Comparison of ENCODE assay signal across 15 cellular contexts in genomic region chr11:126113012-126113411, GRCh38. TPM values are rescaled to one million over a fixed set of nuclear protein-coding genes. Genes with fewer than 3 reads are reported as not detected.
DNase-seq lines count a peak whose midpoint lies in the region; ATAC-seq and TF ChIP-seq lines count a peak whose summit lies in the region.
"Had no signal": no experiment of that assay in that cellular context is flagged by ENCODE, and none has a peak within 500 bp of the region (broad histone marks: within the 10 kb centered on the region; RNA-seq: fewer than 3 reads in every experiment).

No MANE protein-coding gene starts in this region.

- H3K9me2 ChIP-seq in PC-9 (ENCODE audit: insufficient read depth): no peaks in the 10 kb centered on the region

- no peak overlapping the region for H3K4me3 Mint-ChIP-seq in neural progenitor cell
- H3K4me3 Mint-ChIP-seq: activated naive CD8-positive, alpha-beta T cell treated with anti-CD3 and anti-CD28 coated beads, Interleukin-2, amount 10 ng/mL, durations not matched to agents 7 days and 5 days; naive thymus-derived CD8-positive, alpha-beta T cell; stimulated activated naive CD8-positive, alpha-beta T cell treated with anti-CD3 and anti-CD28 coated beads, Interleukin-15, Interleukin-2, amounts not matched to agents 100 ng/mL and 50 ng/mL, for 24 hours had no signal

- no peaks in the 10 kb centered on the region for H3K9me3 Mint-ChIP-seq in neural progenitor cell
- H3K9me3 Mint-ChIP-seq: activated naive CD8-positive, alpha-beta T cell treated with anti-CD3 and anti-CD28 coated beads, Interleukin-2, amount 10 ng/mL, durations not matched to agents 7 days and 5 days; naive thymus-derived CD8-positive, alpha-beta T cell; stimulated activated naive CD8-positive, alpha-beta T cell treated with anti-CD3 and anti-CD28 coated beads, Interleukin-15, Interleukin-2, amounts not matched to agents 100 ng/mL and 50 ng/mL, for 24 hours had no signal

- no peaks in the 10 kb centered on the region for H4K20me1 ChIP-seq in PC-9 (ENCODE audit: insufficient read depth)
- H4K20me1 ChIP-seq in neural progenitor cell (ENCODE audit: low read depth): no peaks in the 10 kb centered on the region

- CTCF ChIA-PET in PC-9 (lab: Charles Lee): no interaction called here

- peak overlapping the region; percentile 58 for H3K4me2 ChIP-seq in PC-9
- H3K4me2 ChIP-seq in neural progenitor cell: no peak overlapping the region

- H3K9ac ChIP-seq in neural progenitor cell: no peak overlapping the region

- no peak for TF ChIP-seq CTCF in PC-9 (conservative IDR thresholded peaks at IDR 0.05)
- TF ChIP-seq CTCF in esophagus muscularis mucosa (IDR thresholded peaks at IDR 0.05): no peak
- TF ChIP-seq CTCF in neural progenitor cell (IDR thresholded peaks at IDR 0.05): no peak
- TF ChIP-seq CTCF in tibial artery (IDR thresholded peaks at IDR 0.05): no peak
- TF ChIP-seq CTCF in foreskin keratinocyte (conservative IDR thresholded peaks at IDR 0.05): no peak

- H3K36me3 Mint-ChIP-seq in neural progenitor cell: no peaks in the 10 kb centered on the region
- H3K36me3 Mint-ChIP-seq: activated naive CD8-positive, alpha-beta T cell treated with anti-CD3 and anti-CD28 coated beads, Interleukin-2, amount 10 ng/mL, durations not matched to agents 7 days and 5 days; naive thymus-derived CD8-positive, alpha-beta T cell had no signal

- no peak overlapping the region for H3K27ac ChIP-seq in PC-9
- H3K27ac ChIP-seq in esophagus muscularis mucosa (replicated peaks in 1 of 4): peak overlapping the region; percentile 82 to 88 (median 86)
- no peak overlapping the region for H3K27ac ChIP-seq in neural progenitor cell
- H3K27ac ChIP-seq in tibial artery: peak overlapping the region; percentile 49 to 70
- no peak overlapping the region for H3K27ac ChIP-seq in foreskin keratinocyte

- BruUV-seq in PC-9 (replicated peaks; lab: Mats Ljungman, UMichigan): TSS peak; percentile 14

- TF ChIP-seq POLR2A in esophagus muscularis mucosa (IDR thresholded peaks at IDR 0.05; ENCODE audit: low read depth): no peak

- H3K9me3 ChIP-seq in PC-9 (ENCODE audit: insufficient read depth, low read depth) (no peaks in the 10 kb centered on the region), esophagus muscularis mucosa (no peaks in the 10 kb centered on the region), neural progenitor cell (ENCODE audit: low read depth) (no peaks in the 10 kb centered on the region), tibial artery (no peaks in the 10 kb centered on the region)

- H3K4me3 ChIP-seq in PC-9 (no peak overlapping the region), esophagus muscularis mucosa (no peak overlapping the region), neural progenitor cell (no peak overlapping the region), tibial artery (no peak overlapping the region)

- peaks cover 58% of the 10 kb centered on the region for H3K4me1 ChIP-seq in PC-9 (replicated peaks; ENCODE audit: insufficient read depth)
- peaks cover 56 to 74% (median 66%) of the 10 kb centered on the region in 4 donors for H3K4me1 ChIP-seq in esophagus muscularis mucosa
- H3K4me1 ChIP-seq in neural progenitor cell: peaks cover 13% of the 10 kb centered on the region
- H3K4me1 ChIP-seq in tibial artery: peaks cover 10 to 70% (median 45%) of the 10 kb centered on the region in 4 donors
- no peaks in the 10 kb centered on the region for H3K4me1 ChIP-seq in foreskin keratinocyte

- peak overlapping the region; percentile 32; the same call in 1 of the 2 replicates for H2AFZ ChIP-seq in PC-9
- H2AFZ ChIP-seq in neural progenitor cell (replicated peaks): no peak overlapping the region

- H3K27ac Mint-ChIP-seq in neural progenitor cell: peak overlapping the region; percentile 95
- H3K27ac Mint-ChIP-seq: activated naive CD8-positive, alpha-beta T cell treated with anti-CD3 and anti-CD28 coated beads, Interleukin-2, amount 10 ng/mL, durations not matched to agents 7 days and 5 days; naive thymus-derived CD8-positive, alpha-beta T cell; stimulated activated naive CD8-positive, alpha-beta T cell treated with anti-CD3 and anti-CD28 coated beads, Interleukin-15, Interleukin-2, amounts not matched to agents 100 ng/mL and 50 ng/mL, for 24 hours had no signal

- POLR2A ChIA-PET in PC-9 (lab: Charles Lee; ENCODE audit: unreplicated experiment): interaction anchor here (0.5 kb wide), 2 partner anchors 51 to 197 kb away, joined by 5 to 10 read pairs; no protein-coding TSS in a partner anchor

- H3K27me3 ChIP-seq in PC-9 (ENCODE audit: insufficient read depth, low read depth) (no peaks in the 10 kb centered on the region), esophagus muscularis mucosa (no peaks in the 10 kb centered on the region), neural progenitor cell (no peaks in the 10 kb centered on the region), tibial artery (no peaks in the 10 kb centered on the region), foreskin keratinocyte (no peaks in the 10 kb centered on the region)

- H3K27me3 Mint-ChIP-seq in neural progenitor cell (ENCODE audit: insufficient read depth, low read depth): peaks cover 10% of the 10 kb centered on the region
- H3K27me3 Mint-ChIP-seq: activated naive CD8-positive, alpha-beta T cell treated with anti-CD3 and anti-CD28 coated beads, Interleukin-2, amount 10 ng/mL, durations not matched to agents 7 days and 5 days; naive thymus-derived CD8-positive, alpha-beta T cell; stimulated activated naive CD8-positive, alpha-beta T cell treated with anti-CD3 and anti-CD28 coated beads, Interleukin-15, Interleukin-2, amounts not matched to agents 100 ng/mL and 50 ng/mL, for 24 hours had no signal

- peak in 1 of 2 experiments; percentile 28 for DNase-seq in PC-9
- DNase-seq in esophagus muscularis mucosa (ENCODE audit: extremely low spot score): no peak
- DNase-seq in neural progenitor cell (ENCODE audit: low spot score): no peak
- DNase-seq in tibial artery: no peak
- DNase-seq in foreskin keratinocyte: no peak
- DNase-seq in stimulated activated CD4-positive, alpha-beta T cell treated with anti-CD3 and anti-CD28 coated beads, Interleukin-4, amount 100 ng/mL, for 24 hours: no peak
- DNase-seq: activated CD4-positive, alpha-beta T cell treated with anti-CD3 and anti-CD28 coated beads for 4 hours; activated naive CD8-positive, alpha-beta T cell treated with anti-CD3 and anti-CD28 coated beads, Interleukin-2, amount 10 ng/mL, durations not matched to agents 7 days and 5 days; activated T-cell treated with anti-CD3 and anti-CD28 coated beads for 4 hours; GF-D8; naive thymus-derived CD8-positive, alpha-beta T cell; NCI-H2107; RPMI8226 had no signal

- intact Hi-C loops in PC-9 (cut with micrococcal nuclease; ENCODE audit: unreplicated experiment): loop anchor here (2.0 kb wide), 1 partner anchor 50 kb away; the partner anchor contains the start of gene CDON
- intact Hi-C loops in esophagus muscularis mucosa (cut with DNase I): loop anchor here (5.0 kb wide), 1 partner anchor 51 kb away; the partner anchor contains the start of gene CDON
- intact Hi-C loops in tibial artery (cut with DNase I; ENCODE audit: low total_unique reads): no loop called here

- H3F3A ChIP-seq in PC-9 (ENCODE audit: insufficient read depth, low read depth) (peaks cover 13% of the 10 kb centered on the region; the same call in 1 of the 2 replicates), neural progenitor cell (ENCODE audit: low read depth) (no peaks in the 10 kb centered on the region)

- WGBS in esophagus muscularis mucosa: 74% methylated on average over 9 of the region's 9 CpGs

- no peak for ATAC-seq in foreskin keratinocyte
- ATAC-seq in GM21447 (IDR thresholded peaks at IDR 0.05; ENCODE audit: unreplicated experiment): no peak
- ATAC-seq: naive thymus-derived CD8-positive, alpha-beta T cell had no signal

- peaks cover 62% of the 10 kb centered on the region for H3K4me1 Mint-ChIP-seq in neural progenitor cell
- H3K4me1 Mint-ChIP-seq: activated naive CD8-positive, alpha-beta T cell treated with anti-CD3 and anti-CD28 coated beads, Interleukin-2, amount 10 ng/mL, durations not matched to agents 7 days and 5 days; naive thymus-derived CD8-positive, alpha-beta T cell had no signal

- no peaks in the 10 kb centered on the region for H3K36me3 ChIP-seq in PC-9 (ENCODE audit: low read depth)
- H3K36me3 ChIP-seq in esophagus muscularis mucosa: no peaks in the 10 kb centered on the region
- H3K36me3 ChIP-seq in neural progenitor cell: no peaks in the 10 kb centered on the region
- H3K36me3 ChIP-seq in tibial artery: no peaks in the 10 kb centered on the region

- no peak for TF ChIP-seq EP300 in esophagus muscularis mucosa (IDR thresholded peaks at IDR 0.05)

- H3K79me2 ChIP-seq in PC-9 (ENCODE audit: low read depth): no peaks in the 10 kb centered on the region
- H3K79me2 ChIP-seq in neural progenitor cell (ENCODE audit: low read depth): no peaks in the 10 kb centered on the region

RNA-seq across cellular contexts. Expression of gene CDON, which starts 50.3 kb away (rescaled TPM):
- total RNA-seq in PC-9 (2021) (10.0 and 11.2 TPM in 2 replicates), esophagus muscularis mucosa (10 to 100 TPM; 16.6 to 42.7 (median 28.1) TPM), neural progenitor cell (ENCODE audit: low replicate concordance) (50.5 and 71.3 TPM in 2 replicates), foreskin keratinocyte (1.7 and 2.3 TPM in 2 replicates)
- polyA plus RNA-seq in foreskin keratinocyte: 0.36 TPM in 2 replicates

Comparison
In these comparisons a context has a peak if more than half of its experiments do, and no peak if none do; other contexts are left out.
1. H3K27ac ChIP-seq: peak in esophagus muscularis mucosa (4 of 4) and tibial artery (2 of 2); none in PC-9 (single experiment), neural progenitor cell (single experiment) and foreskin keratinocyte (single experiment).